Comparison of ENCODE assay signal across 8 cellular contexts in genomic region chr13:114314074-114314912, GRCh38. TPM values are rescaled to one million over a fixed set of nuclear protein-coding genes. Genes with fewer than 3 reads are reported as not detected.
A peak's percentile ranks its signal among the peaks of the same experiment; 100 is the strongest.
DNase-seq lines count a peak whose midpoint lies in the region; ATAC-seq and TF ChIP-seq lines count a peak whose summit lies in the region.

A gene with protein sequence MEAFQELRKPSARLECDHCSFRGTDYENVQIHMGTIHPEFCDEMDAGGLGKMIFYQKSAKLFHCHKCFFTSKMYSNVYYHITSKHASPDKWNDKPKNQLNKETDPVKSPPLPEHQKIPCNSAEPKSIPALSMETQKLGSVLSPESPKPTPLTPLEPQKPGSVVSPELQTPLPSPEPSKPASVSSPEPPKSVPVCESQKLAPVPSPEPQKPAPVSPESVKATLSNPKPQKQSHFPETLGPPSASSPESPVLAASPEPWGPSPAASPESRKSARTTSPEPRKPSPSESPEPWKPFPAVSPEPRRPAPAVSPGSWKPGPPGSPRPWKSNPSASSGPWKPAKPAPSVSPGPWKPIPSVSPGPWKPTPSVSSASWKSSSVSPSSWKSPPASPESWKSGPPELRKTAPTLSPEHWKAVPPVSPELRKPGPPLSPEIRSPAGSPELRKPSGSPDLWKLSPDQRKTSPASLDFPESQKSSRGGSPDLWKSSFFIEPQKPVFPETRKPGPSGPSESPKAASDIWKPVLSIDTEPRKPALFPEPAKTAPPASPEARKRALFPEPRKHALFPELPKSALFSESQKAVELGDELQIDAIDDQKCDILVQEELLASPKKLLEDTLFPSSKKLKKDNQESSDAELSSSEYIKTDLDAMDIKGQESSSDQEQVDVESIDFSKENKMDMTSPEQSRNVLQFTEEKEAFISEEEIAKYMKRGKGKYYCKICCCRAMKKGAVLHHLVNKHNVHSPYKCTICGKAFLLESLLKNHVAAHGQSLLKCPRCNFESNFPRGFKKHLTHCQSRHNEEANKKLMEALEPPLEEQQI (plus strand): TSS chr13:114314503. CDS start chr13:114323843, 9,340 bp downstream.

- TF ChIP-seq CTCF in Loucy (conservative IDR thresholded peaks at IDR 0.05; ENCODE audit: low read length): no peak
- no peak for TF ChIP-seq CTCF in fibroblast of pulmonary artery (IDR thresholded peaks at IDR 0.05; ENCODE audit: low read length, missing control alignments)

- H3K4me3 ChIP-seq in H7 (ENCODE audit: insufficient read depth, low read depth, low read length): peak within 1 kb of the TSS; percentile 72
- peak within 1 kb of the TSS; percentile 84 for H3K4me3 ChIP-seq in Loucy (ENCODE audit: low read length, poor library complexity, severe bottlenecking)
- peak within 1 kb of the TSS; percentile 77 for H3K4me3 ChIP-seq in fibroblast of pulmonary artery (replicated peaks; ENCODE audit: low read depth, low read length)

- no peaks in the 10 kb centered on the region for H3K9me2 ChIP-seq in Loucy (replicated peaks; ENCODE audit: low read depth, low read length)

- ATAC-seq in natural killer cell treated with Interleukin-12 subunit alpha and Interleukin-12 subunit beta and Interleukin-15 and Interleukin-18, amount 100 ng/mL, for 72 hours: peak; percentile 95 to 96

- no peaks in the 10 kb centered on the region for H3K36me3 ChIP-seq in H7 (replicated peaks; ENCODE audit: control insufficient read depth, insufficient read depth, low read length)
- no peaks in the 10 kb centered on the region for H3K36me3 ChIP-seq in Loucy (ENCODE audit: insufficient read depth, low read length)

- H3K4me1 Mint-ChIP-seq in natural killer cell treated with Interleukin-12 subunit alpha and Interleukin-12 subunit beta and Interleukin-15 and Interleukin-18, amount 100 ng/mL, for 72 hours (ENCODE audit: low read depth in 2 of 2): peaks cover 23 to 32% of the 10 kb centered on the region in 2 donors

- peak; percentile 97 for DNase-seq in ELR (ENCODE audit: low read depth)
- DNase-seq in H7: peak; percentile 98
- peak; percentile 98 to 99 for DNase-seq in SHP77 (lab: John Stamatoyannopoulos, UW)
- DNase-seq in activated effector memory CD4-positive, alpha-beta T cell treated with Interleukin-2 at 50 U/mL for 16 hours: peak; percentile 88
- peak; percentile 97 for DNase-seq in fibroblast of pulmonary artery (ENCODE audit: low read depth)
- DNase-seq in natural killer cell treated with Interleukin-12 subunit alpha and Interleukin-12 subunit beta and Interleukin-15 and Interleukin-18, amount 100 ng/mL, for 72 hours (ENCODE audit: low spot score): peak; percentile 96
- DNase-seq in stimulated activated naive CD4-positive, alpha-beta T cell treated with Interleukin-2 at 50 U/mL for 16 hours (lab: John Stamatoyannopoulos, UW): peak; percentile 87

- H3F3A ChIP-seq in Loucy (ENCODE audit: low read depth): peaks cover 10% of the 10 kb centered on the region

- H3K9me3 Mint-ChIP-seq in natural killer cell treated with Interleukin-12 subunit alpha and Interleukin-12 subunit beta and Interleukin-15 and Interleukin-18, amount 100 ng/mL, for 72 hours: no peaks in the 10 kb centered on the region

- H3K27me3 ChIP-seq in H7 (ENCODE audit: control insufficient read depth, insufficient read depth, low read length): no peaks in the 10 kb centered on the region
- no peaks in the 10 kb centered on the region for H3K27me3 ChIP-seq in Loucy (ENCODE audit: insufficient read depth, low read length, poor library complexity, severe bottlenecking)

- peak within 1 kb of the TSS; percentile 90 to 97 for H3K27ac Mint-ChIP-seq in natural killer cell treated with Interleukin-12 subunit alpha and Interleukin-12 subunit beta and Interleukin-15 and Interleukin-18, amount 100 ng/mL, for 72 hours

- H3K4me2 ChIP-seq in Loucy (ENCODE audit: low read depth, low read length, poor library complexity, severe bottlenecking): peak within 1 kb of the TSS; percentile 92

- H3K27me3 Mint-ChIP-seq in natural killer cell treated with Interleukin-12 subunit alpha and Interleukin-12 subunit beta and Interleukin-15 and Interleukin-18, amount 100 ng/mL, for 72 hours: no peaks in the 10 kb centered on the region

- no peaks in the 10 kb centered on the region for H3K9me3 ChIP-seq in Loucy (ENCODE audit: insufficient read depth, low read depth, low read length)

- H2AFZ ChIP-seq in Loucy (ENCODE audit: low read length): peak within 1 kb of the TSS; percentile 88

- H3K4me1 ChIP-seq in Loucy (ENCODE audit: insufficient read depth, low read length, poor library complexity, severe bottlenecking): peaks cover 60% of the 10 kb centered on the region

- H3K79me2 ChIP-seq in Loucy (ENCODE audit: insufficient read depth, low read length): peaks cover 56% of the 10 kb centered on the region

- no peaks in the 10 kb centered on the region for H3K36me3 Mint-ChIP-seq in natural killer cell treated with Interleukin-12 subunit alpha and Interleukin-12 subunit beta and Interleukin-15 and Interleukin-18, amount 100 ng/mL, for 72 hours

- H4K20me1 ChIP-seq in Loucy (ENCODE audit: insufficient read depth, low read length, poor library complexity, severe bottlenecking): peaks cover 43% of the 10 kb centered on the region

- H3K4me3 Mint-ChIP-seq in natural killer cell treated with Interleukin-12 subunit alpha and Interleukin-12 subunit beta and Interleukin-15 and Interleukin-18, amount 100 ng/mL, for 72 hours: peak within 1 kb of the TSS; percentile 80

- H3K9ac ChIP-seq in Loucy (ENCODE audit: low read depth, low read length, poor library complexity, severe bottlenecking): peak within 1 kb of the TSS; percentile 95

RNA-seq across cellular contexts. Expression of the gene that starts here (rescaled TPM):
- total RNA-seq in H7 (2014; rRNA removed; shearing (Covaris generic)): 14.3 and 17.2 TPM in 2 replicates
- total RNA-seq in natural killer cell treated with Interleukin-12 subunit alpha and Interleukin-12 subunit beta and Interleukin-15 and Interleukin-18, amount 100 ng/mL, for 72 hours: 10 to 100 TPM; 17.5 to 24.4 TPM

Comparison
In these comparisons a context has a peak if more than half of its experiments do, and no peak if none do; other contexts are left out.
1. Peak in every context shown above with its lines: DNase-seq, ATAC-seq and H3K4me3 ChIP-seq.